Comparison of ENCODE assay signal across 27 cellular contexts in genomic region chr6:62323818-62324217, GRCh38. TPM values are rescaled to one million over a fixed set of nuclear protein-coding genes. Genes with fewer than 3 reads are reported as not detected.
A peak's percentile ranks its signal among the peaks of the same experiment; 100 is the strongest.
DNase-seq lines count a peak whose midpoint lies in the region; ATAC-seq and TF ChIP-seq lines count a peak whose summit lies in the region.
"Had no signal": no experiment of that assay in that cellular context is flagged by ENCODE, and none has a peak within 500 bp of the region (broad histone marks: within the 10 kb centered on the region; RNA-seq: fewer than 3 reads in every experiment).

No MANE protein-coding gene starts in this region.

- no peak overlapping the region for H3K4me3 Mint-ChIP-seq in CD8-positive, alpha-beta T cell
- H3K4me3 Mint-ChIP-seq: CD4-positive, CD25-positive, alpha-beta regulatory T cell; H9 had no signal

- H4K20me1 ChIP-seq in smooth muscle cell (ENCODE audit: low read depth) (no peaks in the 10 kb centered on the region), PC-9 (ENCODE audit: insufficient read depth) (no peaks in the 10 kb centered on the region)

- H3K36me3 ChIP-seq in mesodermal cell (ENCODE audit: control insufficient read depth, insufficient read depth, low read length) (no peaks in the 10 kb centered on the region), smooth muscle cell (ENCODE audit: low read depth) (no peaks in the 10 kb centered on the region), PC-9 (ENCODE audit: low read depth) (no peaks in the 10 kb centered on the region)
- H3K36me3 ChIP-seq in CD8-positive, alpha-beta T cell (ENCODE audit: insufficient read depth, low read length): no peaks in the 10 kb centered on the region
- H3K36me3 ChIP-seq: BE2C, MG63 had no signal

- intact Hi-C loops in PC-9 (cut with micrococcal nuclease; ENCODE audit: unreplicated experiment): no loop called here
- intact Hi-C loops in CD8-positive, alpha-beta T cell (cut with DNase I, micrococcal nuclease): no loop called here

- no peak overlapping the region for H3K9ac ChIP-seq in smooth muscle cell (ENCODE audit: low read depth)
- H3K9ac ChIP-seq: GM23248, SK-N-SH had no signal

- DNase-seq in NCI-H2081 (lab: John Stamatoyannopoulos, UW) (peak; percentile 2 to 21), NCI-H2081 treated with DMSO at 0.1 percent for 48 hours (lab: John Stamatoyannopoulos, UW) (no peak), NCI-H774 (lab: John Stamatoyannopoulos, UW) (peak; percentile 47), smooth muscle cell (lab: John Stamatoyannopoulos, UW; ENCODE audit: unreplicated experiment) (no peak), PC-9 (no peak), activated gamma-delta T cell treated with Interleukin-2 at 50 U/mL for 16 hours (no peak)
- DNase-seq in CD8-positive, alpha-beta T cell: no peak
- DNase-seq: 8988T; ACHN; BE2C; CD4-positive, CD25-positive, alpha-beta regulatory T cell; GM23248; H9; IMR-90; KG1; MG63; NCI-H1105 treated with DMSO at 0.1 percent for 48 hours; NCI-H146; NCI-H2029 treated with DMSO at 0.1 percent for 48 hours; NCI-H446; NCI-H524 treated with DMSO at 0.1 percent for 48 hours; SIG-M5; SK-N-SH; SW 1271 had no signal

- H3K79me2 ChIP-seq in smooth muscle cell (ENCODE audit: low read depth) (no peaks in the 10 kb centered on the region), PC-9 (ENCODE audit: low read depth) (no peaks in the 10 kb centered on the region)

- ATAC-seq in CD8-positive, alpha-beta T cell: no peak
- ATAC-seq: Panc1 had no signal

- H3K27ac Mint-ChIP-seq in CD8-positive, alpha-beta T cell: no peak overlapping the region
- H3K27ac Mint-ChIP-seq: CD4-positive, CD25-positive, alpha-beta regulatory T cell; H9 had no signal

- TF ChIP-seq CTCF in smooth muscle cell (IDR thresholded peaks at IDR 0.05; ENCODE audit: borderline replicate concordance, insufficient read depth, poor library complexity, severe bottlenecking) (no peak), PC-9 (conservative IDR thresholded peaks at IDR 0.05) (no peak)
- TF ChIP-seq CTCF in CD8-positive, alpha-beta T cell (IDR thresholded peaks at IDR 0.05): no peak

- H3K27ac ChIP-seq in mesodermal cell (ENCODE audit: low read depth, low read length, severe bottlenecking) (peak overlapping the region; percentile 54), smooth muscle cell (ENCODE audit: low read depth) (peak overlapping the region; percentile 14), PC-9 (no peak overlapping the region)
- H3K27ac ChIP-seq in CD8-positive, alpha-beta T cell (ENCODE audit: low read depth, low read length): no peak overlapping the region
- H3K27ac ChIP-seq: GM23248, RWPE1 had no signal

- H3K4me3 ChIP-seq in mesodermal cell (ENCODE audit: extremely low read depth, insufficient read depth, low read length, poor library complexity, severe bottlenecking): no peak overlapping the region
- H3K4me3 ChIP-seq in smooth muscle cell: no peak overlapping the region
- no peak overlapping the region for H3K4me3 ChIP-seq in PC-9
- H3K4me3 ChIP-seq in CD8-positive, alpha-beta T cell (ENCODE audit: low read depth, low read length): no peak overlapping the region
- H3K4me3 ChIP-seq: GM23248, MG63 had no signal

- H3K36me3 Mint-ChIP-seq in CD8-positive, alpha-beta T cell: no peaks in the 10 kb centered on the region
- H3K36me3 Mint-ChIP-seq: CD4-positive, CD25-positive, alpha-beta regulatory T cell had no signal

- no peaks in the 10 kb centered on the region for H3K4me1 ChIP-seq in mesodermal cell (ENCODE audit: control insufficient read depth, insufficient read depth, low read length, poor library complexity, severe bottlenecking)
- no peaks in the 10 kb centered on the region for H3K4me1 ChIP-seq in smooth muscle cell (ENCODE audit: low read depth)
- H3K4me1 ChIP-seq in PC-9 (replicated peaks; ENCODE audit: insufficient read depth): no peaks in the 10 kb centered on the region
- no peaks in the 10 kb centered on the region for H3K4me1 ChIP-seq in CD8-positive, alpha-beta T cell (ENCODE audit: insufficient read depth, low read length)
- H3K4me1 ChIP-seq: BE2C had no signal

- H3F3A ChIP-seq in smooth muscle cell (ENCODE audit: low read depth) (no peaks in the 10 kb centered on the region), PC-9 (ENCODE audit: insufficient read depth, low read depth) (no peaks in the 10 kb centered on the region)

- H3K9me3 ChIP-seq in mesodermal cell (ENCODE audit: control insufficient read depth, low read length): no peaks in the 10 kb centered on the region
- H3K9me3 ChIP-seq in smooth muscle cell (replicated peaks; ENCODE audit: low read depth): no peaks in the 10 kb centered on the region
- H3K9me3 ChIP-seq in PC-9 (ENCODE audit: insufficient read depth, low read depth): no peaks in the 10 kb centered on the region
- no peaks in the 10 kb centered on the region for H3K9me3 ChIP-seq in CD8-positive, alpha-beta T cell (ENCODE audit: low read length)
- H3K9me3 ChIP-seq: BE2C, MG63, SK-N-SH had no signal

- 75 to 80% methylated on average over 3 to 4 of the region's 5 CpGs for WGBS in mesodermal cell (ENCODE audit: insufficient coverage in 2 of 2), 2 experiments
- WGBS in smooth muscle cell (ENCODE audit: low lambda C conversion rate): 75% methylated on average over 5 of the region's 5 CpGs

- peaks cover 5% of the 10 kb centered on the region for H3K9me3 Mint-ChIP-seq in CD8-positive, alpha-beta T cell
- H3K9me3 Mint-ChIP-seq: H9 had no signal

- H3K27me3 ChIP-seq in smooth muscle cell (ENCODE audit: low read depth) (no peaks in the 10 kb centered on the region), PC-9 (ENCODE audit: insufficient read depth, low read depth) (no peaks in the 10 kb centered on the region)
- no peaks in the 10 kb centered on the region for H3K27me3 ChIP-seq in CD8-positive, alpha-beta T cell (ENCODE audit: insufficient read depth, low read length)
- H3K27me3 ChIP-seq: BE2C, MG63 had no signal

- H3K4me1 Mint-ChIP-seq in CD8-positive, alpha-beta T cell (ENCODE audit: low read depth): no peaks in the 10 kb centered on the region
- H3K4me1 Mint-ChIP-seq: CD4-positive, CD25-positive, alpha-beta regulatory T cell had no signal

- CTCF ChIA-PET in PC-9 (lab: Charles Lee): no interaction called here
- CTCF ChIA-PET in CD8-positive, alpha-beta T cell (lab: Charles Lee): no interaction called here

- no peaks in the 10 kb centered on the region for H3K27me3 Mint-ChIP-seq in CD8-positive, alpha-beta T cell (ENCODE audit: low read depth)
- H3K27me3 Mint-ChIP-seq: CD4-positive, CD25-positive, alpha-beta regulatory T cell had no signal

- no TSS peak for BruUV-seq in PC-9 (replicated peaks; lab: Mats Ljungman, UMichigan)

- H2AFZ ChIP-seq in smooth muscle cell (ENCODE audit: low read depth) (no peak overlapping the region), PC-9 (no peak overlapping the region)
- H2AFZ ChIP-seq: GM23248 had no signal

- H3K9me2 ChIP-seq in PC-9 (ENCODE audit: insufficient read depth): no peaks in the 10 kb centered on the region
- H3K9me2 ChIP-seq: SK-N-SH had no signal

- H3K4me2 ChIP-seq in smooth muscle cell: no peak overlapping the region
- H3K4me2 ChIP-seq in PC-9: no peak overlapping the region
- H3K4me2 ChIP-seq: SK-N-SH had no signal

- POLR2A ChIA-PET in PC-9 (lab: Charles Lee; ENCODE audit: unreplicated experiment): no interaction called here
- POLR2A ChIA-PET in CD8-positive, alpha-beta T cell (lab: Charles Lee): no interaction called here

RNA-seq across cellular contexts. Expression of gene KHDRBS2, which starts 37.8 kb away (rescaled TPM):
- polyA plus RNA-seq in mesodermal cell (2013, experiment 1 of 2): 1.5 TPM
- polyA plus RNA-seq in mesodermal cell (2013, experiment 2 of 2): 1.4 TPM
- total RNA-seq in smooth muscle cell: 0.13 and 0.27 TPM in 2 replicates
- polyA plus RNA-seq in smooth muscle cell: 0.07 TPM in 1 of 2 replicates, not detected in the other
- total RNA-seq in PC-9 (2021): not detected in 2 replicates
- total RNA-seq in CD8-positive, alpha-beta T cell: not detected
- total RNA-seq: CD4-positive, CD25-positive, alpha-beta regulatory T cell; GM23248; IMR-90 had no signal
- polyA plus RNA-seq: CD4-positive, CD25-positive, alpha-beta regulatory T cell; GM23248; IMR-90; SK-N-SH had no signal

Comparison
In these comparisons a context has a peak if more than half of its experiments do, and no peak if none do; other contexts are left out.
1. DNase-seq: peak in NCI-H2081 (2 of 2) and NCI-H774 (single experiment); none in NCI-H2081 treated with DMSO at 0.1 percent for 48 hours (single experiment), smooth muscle cell (single experiment), PC-9 (0 of 2), activated gamma-delta T cell treated with Interleukin-2 at 50 U/mL for 16 hours (single experiment) and CD8-positive, alpha-beta T cell (0 of 7).
2. H3K27ac ChIP-seq: peak in mesodermal cell (single experiment) and smooth muscle cell (single experiment); none in PC-9 (single experiment) and CD8-positive, alpha-beta T cell (single experiment).